Comparison of ENCODE assay signal across 1 cellular context in the genomic region with DNA sequence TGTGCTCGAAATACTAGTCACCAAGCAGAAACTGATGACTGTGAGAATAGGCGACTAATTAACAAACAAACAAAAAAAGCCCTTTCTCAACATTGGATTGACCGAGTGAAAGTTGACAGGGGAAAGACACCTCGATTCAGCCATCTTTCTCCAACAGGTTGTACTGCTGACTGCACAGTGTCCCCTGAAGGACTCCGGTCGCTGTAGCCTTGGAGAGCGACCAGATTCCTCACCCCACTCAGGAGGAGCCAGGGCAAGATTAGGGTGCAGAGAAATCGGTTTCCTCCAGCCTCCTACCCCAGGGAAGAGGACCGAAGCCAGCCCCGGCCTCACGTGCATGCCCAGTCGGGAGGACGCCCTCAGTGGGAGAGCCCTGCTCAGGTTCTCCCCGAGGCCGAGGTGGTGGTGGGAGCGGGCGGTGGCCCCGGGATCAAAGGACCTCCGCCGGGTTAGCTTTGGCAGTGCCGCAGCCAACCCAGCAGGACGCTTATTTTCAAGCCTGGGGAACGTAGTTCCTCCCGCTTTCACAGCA.
TF ChIP-seq lines count a peak whose summit lies in the region.

No MANE protein-coding gene starts in this region.

TF ChIP-seq in HepG2, 621 proteins besides CTCF, POLR2A, EP300 and RAD21 (continued from another document and continues in another):
- TF ChIP-seq, protein P1, sequence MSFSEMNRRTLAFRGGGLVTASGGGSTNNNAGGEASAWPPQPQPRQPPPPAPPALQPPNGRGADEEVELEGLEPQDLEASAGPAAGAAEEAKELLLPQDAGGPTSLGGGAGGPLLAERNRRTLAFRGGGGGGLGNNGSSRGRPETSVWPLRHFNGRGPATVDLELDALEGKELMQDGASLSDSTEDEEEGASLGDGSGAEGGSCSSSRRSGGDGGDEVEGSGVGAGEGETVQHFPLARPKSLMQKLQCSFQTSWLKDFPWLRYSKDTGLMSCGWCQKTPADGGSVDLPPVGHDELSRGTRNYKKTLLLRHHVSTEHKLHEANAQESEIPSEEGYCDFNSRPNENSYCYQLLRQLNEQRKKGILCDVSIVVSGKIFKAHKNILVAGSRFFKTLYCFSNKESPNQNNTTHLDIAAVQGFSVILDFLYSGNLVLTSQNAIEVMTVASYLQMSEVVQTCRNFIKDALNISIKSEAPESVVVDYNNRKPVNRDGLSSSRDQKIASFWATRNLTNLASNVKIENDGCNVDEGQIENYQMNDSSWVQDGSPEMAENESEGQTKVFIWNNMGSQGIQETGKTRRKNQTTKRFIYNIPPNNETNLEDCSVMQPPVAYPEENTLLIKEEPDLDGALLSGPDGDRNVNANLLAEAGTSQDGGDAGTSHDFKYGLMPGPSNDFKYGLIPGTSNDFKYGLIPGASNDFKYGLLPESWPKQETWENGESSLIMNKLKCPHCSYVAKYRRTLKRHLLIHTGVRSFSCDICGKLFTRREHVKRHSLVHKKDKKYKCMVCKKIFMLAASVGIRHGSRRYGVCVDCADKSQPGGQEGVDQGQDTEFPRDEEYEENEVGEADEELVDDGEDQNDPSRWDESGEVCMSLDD (CRISPR knock-in tag; IDR thresholded peaks at IDR 0.05; ENCODE audit: borderline replicate concordance), result no peak
- TF ChIP-seq HMGA1 (CRISPR knock-in tag; conservative IDR thresholded peaks at IDR 0.05), result no peak
- TF ChIP-seq, protein P2, sequence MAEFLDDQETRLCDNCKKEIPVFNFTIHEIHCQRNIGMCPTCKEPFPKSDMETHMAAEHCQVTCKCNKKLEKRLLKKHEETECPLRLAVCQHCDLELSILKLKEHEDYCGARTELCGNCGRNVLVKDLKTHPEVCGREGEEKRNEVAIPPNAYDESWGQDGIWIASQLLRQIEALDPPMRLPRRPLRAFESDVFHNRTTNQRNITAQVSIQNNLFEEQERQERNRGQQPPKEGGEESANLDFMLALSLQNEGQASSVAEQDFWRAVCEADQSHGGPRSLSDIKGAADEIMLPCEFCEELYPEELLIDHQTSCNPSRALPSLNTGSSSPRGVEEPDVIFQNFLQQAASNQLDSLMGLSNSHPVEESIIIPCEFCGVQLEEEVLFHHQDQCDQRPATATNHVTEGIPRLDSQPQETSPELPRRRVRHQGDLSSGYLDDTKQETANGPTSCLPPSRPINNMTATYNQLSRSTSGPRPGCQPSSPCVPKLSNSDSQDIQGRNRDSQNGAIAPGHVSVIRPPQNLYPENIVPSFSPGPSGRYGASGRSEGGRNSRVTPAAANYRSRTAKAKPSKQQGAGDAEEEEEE (CRISPR knock-in tag; IDR thresholded peaks at IDR 0.05; ENCODE audit: borderline replicate concordance), result no peak
- TF ChIP-seq ZNF550 (CRISPR knock-in tag; IDR thresholded peaks at IDR 0.05; ENCODE audit: borderline replicate concordance), result peak; percentile 10; the same call in 1 of the 2 replicates
- no peak; the same call in 1 of the 2 replicates for TF ChIP-seq NFKBIZ (CRISPR knock-in tag; IDR thresholded peaks at IDR 0.05)
- TF ChIP-seq, protein P3, sequence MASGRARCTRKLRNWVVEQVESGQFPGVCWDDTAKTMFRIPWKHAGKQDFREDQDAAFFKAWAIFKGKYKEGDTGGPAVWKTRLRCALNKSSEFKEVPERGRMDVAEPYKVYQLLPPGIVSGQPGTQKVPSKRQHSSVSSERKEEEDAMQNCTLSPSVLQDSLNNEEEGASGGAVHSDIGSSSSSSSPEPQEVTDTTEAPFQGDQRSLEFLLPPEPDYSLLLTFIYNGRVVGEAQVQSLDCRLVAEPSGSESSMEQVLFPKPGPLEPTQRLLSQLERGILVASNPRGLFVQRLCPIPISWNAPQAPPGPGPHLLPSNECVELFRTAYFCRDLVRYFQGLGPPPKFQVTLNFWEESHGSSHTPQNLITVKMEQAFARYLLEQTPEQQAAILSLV (CRISPR knock-in tag; IDR thresholded peaks at IDR 0.05; ENCODE audit: borderline replicate concordance), result no peak
- no peak for TF ChIP-seq RFX1 (IDR thresholded peaks at IDR 0.05)
- no peak; the same call in 1 of the 2 replicates for TF ChIP-seq SPEN (CRISPR knock-in tag; IDR thresholded peaks at IDR 0.05; ENCODE audit: low read depth)
- no peak for TF ChIP-seq YY1 (IDR thresholded peaks at IDR 0.05; ENCODE audit: insufficient read depth, insufficient replicate concordance, low read depth, low read length)
- TF ChIP-seq, protein P4, sequence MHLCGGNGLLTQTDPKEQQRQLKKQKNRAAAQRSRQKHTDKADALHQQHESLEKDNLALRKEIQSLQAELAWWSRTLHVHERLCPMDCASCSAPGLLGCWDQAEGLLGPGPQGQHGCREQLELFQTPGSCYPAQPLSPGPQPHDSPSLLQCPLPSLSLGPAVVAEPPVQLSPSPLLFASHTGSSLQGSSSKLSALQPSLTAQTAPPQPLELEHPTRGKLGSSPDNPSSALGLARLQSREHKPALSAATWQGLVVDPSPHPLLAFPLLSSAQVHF (CRISPR knock-in tag; IDR thresholded peaks at IDR 0.05), result no peak
- TF ChIP-seq, protein P5, sequence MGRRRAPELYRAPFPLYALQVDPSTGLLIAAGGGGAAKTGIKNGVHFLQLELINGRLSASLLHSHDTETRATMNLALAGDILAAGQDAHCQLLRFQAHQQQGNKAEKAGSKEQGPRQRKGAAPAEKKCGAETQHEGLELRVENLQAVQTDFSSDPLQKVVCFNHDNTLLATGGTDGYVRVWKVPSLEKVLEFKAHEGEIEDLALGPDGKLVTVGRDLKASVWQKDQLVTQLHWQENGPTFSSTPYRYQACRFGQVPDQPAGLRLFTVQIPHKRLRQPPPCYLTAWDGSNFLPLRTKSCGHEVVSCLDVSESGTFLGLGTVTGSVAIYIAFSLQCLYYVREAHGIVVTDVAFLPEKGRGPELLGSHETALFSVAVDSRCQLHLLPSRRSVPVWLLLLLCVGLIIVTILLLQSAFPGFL (CRISPR knock-in tag; IDR thresholded peaks at IDR 0.05), result no peak
- TF ChIP-seq ZNF850 (CRISPR knock-in tag; conservative IDR thresholded peaks at IDR 0.05), result no peak
- TF ChIP-seq SMAD3 (CRISPR knock-in tag; IDR thresholded peaks at IDR 0.05), result no peak
- no peak; the same call in 1 of the 2 replicates for TF ChIP-seq BCL6 (CRISPR knock-in tag; IDR thresholded peaks at IDR 0.05)
- TF ChIP-seq ZNF225 (CRISPR knock-in tag; IDR thresholded peaks at IDR 0.05), result no peak; the same call in 1 of the 2 replicates
- no peak for TF ChIP-seq ZMAT3 (CRISPR knock-in tag; conservative IDR thresholded peaks at IDR 0.05)
- no peak for TF ChIP-seq ZNF879 (CRISPR knock-in tag; IDR thresholded peaks at IDR 0.05)
- TF ChIP-seq FOXJ3 (CRISPR knock-in tag; IDR thresholded peaks at IDR 0.05; ENCODE audit: borderline replicate concordance), result no peak
- TF ChIP-seq, protein P6, sequence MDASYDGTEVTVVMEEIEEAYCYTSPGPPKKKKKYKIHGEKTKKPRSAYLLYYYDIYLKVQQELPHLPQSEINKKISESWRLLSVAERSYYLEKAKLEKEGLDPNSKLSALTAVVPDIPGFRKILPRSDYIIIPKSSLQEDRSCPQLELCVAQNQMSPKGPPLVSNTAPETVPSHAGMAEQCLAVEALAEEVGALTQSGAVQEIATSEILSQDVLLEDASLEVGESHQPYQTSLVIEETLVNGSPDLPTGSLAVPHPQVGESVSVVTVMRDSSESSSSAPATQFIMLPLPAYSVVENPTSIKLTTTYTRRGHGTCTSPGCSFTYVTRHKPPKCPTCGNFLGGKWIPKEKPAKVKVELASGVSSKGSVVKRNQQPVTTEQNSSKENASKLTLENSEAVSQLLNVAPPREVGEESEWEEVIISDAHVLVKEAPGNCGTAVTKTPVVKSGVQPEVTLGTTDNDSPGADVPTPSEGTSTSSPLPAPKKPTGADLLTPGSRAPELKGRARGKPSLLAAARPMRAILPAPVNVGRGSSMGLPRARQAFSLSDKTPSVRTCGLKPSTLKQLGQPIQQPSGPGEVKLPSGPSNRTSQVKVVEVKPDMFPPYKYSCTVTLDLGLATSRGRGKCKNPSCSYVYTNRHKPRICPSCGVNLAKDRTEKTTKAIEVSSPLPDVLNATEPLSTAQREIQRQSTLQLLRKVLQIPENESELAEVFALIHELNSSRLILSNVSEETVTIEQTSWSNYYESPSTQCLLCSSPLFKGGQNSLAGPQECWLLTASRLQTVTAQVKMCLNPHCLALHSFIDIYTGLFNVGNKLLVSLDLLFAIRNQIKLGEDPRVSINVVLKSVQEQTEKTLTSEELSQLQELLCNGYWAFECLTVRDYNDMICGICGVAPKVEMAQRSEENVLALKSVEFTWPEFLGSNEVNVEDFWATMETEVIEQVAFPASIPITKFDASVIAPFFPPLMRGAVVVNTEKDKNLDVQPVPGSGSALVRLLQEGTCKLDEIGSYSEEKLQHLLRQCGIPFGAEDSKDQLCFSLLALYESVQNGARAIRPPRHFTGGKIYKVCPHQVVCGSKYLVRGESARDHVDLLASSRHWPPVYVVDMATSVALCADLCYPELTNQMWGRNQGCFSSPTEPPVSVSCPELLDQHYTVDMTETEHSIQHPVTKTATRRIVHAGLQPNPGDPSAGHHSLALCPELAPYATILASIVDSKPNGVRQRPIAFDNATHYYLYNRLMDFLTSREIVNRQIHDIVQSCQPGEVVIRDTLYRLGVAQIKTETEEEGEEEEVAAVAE (CRISPR knock-in tag; IDR thresholded peaks at IDR 0.05; ENCODE audit: borderline replicate concordance), result no peak
- 0 out of 2 replicates have a peak, but pooled peaks have one; percentile 4 for TF ChIP-seq ZSCAN9 (CRISPR knock-in tag; IDR thresholded peaks at IDR 0.05; ENCODE audit: borderline replicate concordance)
- no peak for TF ChIP-seq ZNF607 (CRISPR knock-in tag; IDR thresholded peaks at IDR 0.05; ENCODE audit: borderline replicate concordance)
- TF ChIP-seq, protein P7, sequence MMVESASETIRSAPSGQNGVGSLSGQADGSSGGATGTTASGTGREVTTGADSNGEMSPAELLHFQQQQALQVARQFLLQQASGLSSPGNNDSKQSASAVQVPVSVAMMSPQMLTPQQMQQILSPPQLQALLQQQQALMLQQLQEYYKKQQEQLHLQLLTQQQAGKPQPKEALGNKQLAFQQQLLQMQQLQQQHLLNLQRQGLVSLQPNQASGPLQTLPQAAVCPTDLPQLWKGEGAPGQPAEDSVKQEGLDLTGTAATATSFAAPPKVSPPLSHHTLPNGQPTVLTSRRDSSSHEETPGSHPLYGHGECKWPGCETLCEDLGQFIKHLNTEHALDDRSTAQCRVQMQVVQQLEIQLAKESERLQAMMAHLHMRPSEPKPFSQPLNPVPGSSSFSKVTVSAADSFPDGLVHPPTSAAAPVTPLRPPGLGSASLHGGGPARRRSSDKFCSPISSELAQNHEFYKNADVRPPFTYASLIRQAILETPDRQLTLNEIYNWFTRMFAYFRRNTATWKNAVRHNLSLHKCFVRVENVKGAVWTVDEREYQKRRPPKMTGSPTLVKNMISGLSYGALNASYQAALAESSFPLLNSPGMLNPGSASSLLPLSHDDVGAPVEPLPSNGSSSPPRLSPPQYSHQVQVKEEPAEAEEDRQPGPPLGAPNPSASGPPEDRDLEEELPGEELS (CRISPR knock-in tag; IDR thresholded peaks at IDR 0.05), result no peak
- no peak for TF ChIP-seq ZMYM2 (CRISPR knock-in tag; IDR thresholded peaks at IDR 0.05)
- TF ChIP-seq HNF4A (CRISPR knock-in tag; IDR thresholded peaks at IDR 0.05), result no peak; the same call in 1 of the 2 replicates
- no peak for TF ChIP-seq ZNF724P (CRISPR knock-in tag; IDR thresholded peaks at IDR 0.05; ENCODE audit: borderline replicate concordance)
- no peak for TF ChIP-seq SALL2 (CRISPR knock-in tag; IDR thresholded peaks at IDR 0.05)
- no peak for TF ChIP-seq RELA (CRISPR knock-in tag; IDR thresholded peaks at IDR 0.05)
- no peak for TF ChIP-seq ZNF644 (CRISPR knock-in tag; IDR thresholded peaks at IDR 0.05; ENCODE audit: low read depth)
- TF ChIP-seq GFI1 (CRISPR knock-in tag; IDR thresholded peaks at IDR 0.05; ENCODE audit: borderline replicate concordance), result peak; percentile 54; the same call in 1 of the 2 replicates
- TF ChIP-seq ZNF567 (CRISPR knock-in tag; IDR thresholded peaks at IDR 0.05; ENCODE audit: borderline replicate concordance), result 0 out of 2 replicates have a peak, but pooled peaks have one; percentile 37
- TF ChIP-seq ZNF552 (CRISPR knock-in tag; IDR thresholded peaks at IDR 0.05; ENCODE audit: borderline replicate concordance), result no peak
- TF ChIP-seq, protein P8, sequence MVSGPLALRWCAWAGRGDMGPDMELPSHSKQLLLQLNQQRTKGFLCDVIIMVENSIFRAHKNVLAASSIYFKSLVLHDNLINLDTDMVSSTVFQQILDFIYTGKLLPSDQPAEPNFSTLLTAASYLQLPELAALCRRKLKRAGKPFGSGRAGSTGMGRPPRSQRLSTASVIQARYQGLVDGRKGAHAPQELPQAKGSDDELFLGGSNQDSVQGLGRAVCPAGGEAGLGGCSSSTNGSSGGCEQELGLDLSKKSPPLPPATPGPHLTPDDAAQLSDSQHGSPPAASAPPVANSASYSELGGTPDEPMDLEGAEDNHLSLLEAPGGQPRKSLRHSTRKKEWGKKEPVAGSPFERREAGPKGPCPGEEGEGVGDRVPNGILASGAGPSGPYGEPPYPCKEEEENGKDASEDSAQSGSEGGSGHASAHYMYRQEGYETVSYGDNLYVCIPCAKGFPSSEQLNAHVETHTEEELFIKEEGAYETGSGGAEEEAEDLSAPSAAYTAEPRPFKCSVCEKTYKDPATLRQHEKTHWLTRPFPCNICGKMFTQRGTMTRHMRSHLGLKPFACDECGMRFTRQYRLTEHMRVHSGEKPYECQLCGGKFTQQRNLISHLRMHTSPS (CRISPR knock-in tag; IDR thresholded peaks at IDR 0.05; ENCODE audit: low read depth), result no peak
- peak; percentile 33 for TF ChIP-seq RBM22 (optimal IDR thresholded peaks at IDR 0.05; ENCODE audit: low read length)
- TF ChIP-seq SMARCE1 (IDR thresholded peaks at IDR 0.05; ENCODE audit: borderline replicate concordance), result no peak
- no peak for TF ChIP-seq DR1 (CRISPR knock-in tag; IDR thresholded peaks at IDR 0.05)
- TF ChIP-seq, protein P9, sequence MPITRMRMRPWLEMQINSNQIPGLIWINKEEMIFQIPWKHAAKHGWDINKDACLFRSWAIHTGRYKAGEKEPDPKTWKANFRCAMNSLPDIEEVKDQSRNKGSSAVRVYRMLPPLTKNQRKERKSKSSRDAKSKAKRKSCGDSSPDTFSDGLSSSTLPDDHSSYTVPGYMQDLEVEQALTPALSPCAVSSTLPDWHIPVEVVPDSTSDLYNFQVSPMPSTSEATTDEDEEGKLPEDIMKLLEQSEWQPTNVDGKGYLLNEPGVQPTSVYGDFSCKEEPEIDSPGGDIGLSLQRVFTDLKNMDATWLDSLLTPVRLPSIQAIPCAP (CRISPR knock-in tag; IDR thresholded peaks at IDR 0.05; ENCODE audit: low read depth), result no peak
- no peak for TF ChIP-seq JDP2 (CRISPR knock-in tag; IDR thresholded peaks at IDR 0.05; ENCODE audit: borderline replicate concordance)
- 0 out of 2 replicates have a peak, but pooled peaks have one; percentile 27 for TF ChIP-seq ZNF615 (CRISPR knock-in tag; IDR thresholded peaks at IDR 0.05; ENCODE audit: borderline replicate concordance)
- no peak for TF ChIP-seq ZNF841 (CRISPR knock-in tag; IDR thresholded peaks at IDR 0.05; ENCODE audit: borderline replicate concordance)
- peak; percentile 18; the same call in 1 of the 2 replicates for TF ChIP-seq ETV5 (CRISPR knock-in tag; IDR thresholded peaks at IDR 0.05; ENCODE audit: borderline replicate concordance)
- TF ChIP-seq, protein P10, sequence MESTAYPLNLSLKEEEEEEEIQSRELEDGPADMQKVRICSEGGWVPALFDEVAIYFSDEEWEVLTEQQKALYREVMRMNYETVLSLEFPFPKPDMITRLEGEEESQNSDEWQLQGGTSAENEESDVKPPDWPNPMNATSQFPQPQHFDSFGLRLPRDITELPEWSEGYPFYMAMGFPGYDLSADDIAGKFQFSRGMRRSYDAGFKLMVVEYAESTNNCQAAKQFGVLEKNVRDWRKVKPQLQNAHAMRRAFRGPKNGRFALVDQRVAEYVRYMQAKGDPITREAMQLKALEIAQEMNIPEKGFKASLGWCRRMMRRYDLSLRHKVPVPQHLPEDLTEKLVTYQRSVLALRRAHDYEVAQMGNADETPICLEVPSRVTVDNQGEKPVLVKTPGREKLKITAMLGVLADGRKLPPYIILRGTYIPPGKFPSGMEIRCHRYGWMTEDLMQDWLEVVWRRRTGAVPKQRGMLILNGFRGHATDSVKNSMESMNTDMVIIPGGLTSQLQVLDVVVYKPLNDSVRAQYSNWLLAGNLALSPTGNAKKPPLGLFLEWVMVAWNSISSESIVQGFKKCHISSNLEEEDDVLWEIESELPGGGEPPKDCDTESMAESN (CRISPR knock-in tag; conservative IDR thresholded peaks at IDR 0.05), result no peak
- no peak for TF ChIP-seq CREM (IDR thresholded peaks at IDR 0.05)
- no peak for TF ChIP-seq CREM (CRISPR knock-in tag; IDR thresholded peaks at IDR 0.05)
